1 cellular context compared by ENCODE assay signal in the genomic region with DNA sequence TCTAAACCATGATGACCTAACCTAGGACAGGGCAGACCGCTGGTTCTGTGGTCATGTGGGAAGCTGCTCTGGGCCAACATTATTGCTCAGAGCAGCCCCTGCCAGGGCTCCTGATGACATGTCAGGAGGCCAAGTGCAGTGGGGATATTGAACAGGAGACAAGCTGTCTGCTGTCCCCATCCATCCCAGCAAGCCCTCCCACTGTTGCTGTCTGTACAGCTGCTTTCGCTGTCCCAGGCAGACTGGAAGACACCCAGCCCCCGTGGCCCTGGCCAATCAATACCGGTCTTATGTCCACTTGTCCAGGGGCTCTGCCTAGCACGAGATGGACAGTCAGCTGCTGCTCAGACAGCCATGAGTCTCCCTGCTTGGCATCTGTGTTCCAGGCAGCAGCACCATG.
TF ChIP-seq lines count a peak whose summit lies in the region.

No MANE protein-coding gene starts in this region.

TF ChIP-seq in H1, 55 proteins besides CTCF, POLR2A, EP300 and RAD21 (continued from another document):
- TF ChIP-seq, protein P1, sequence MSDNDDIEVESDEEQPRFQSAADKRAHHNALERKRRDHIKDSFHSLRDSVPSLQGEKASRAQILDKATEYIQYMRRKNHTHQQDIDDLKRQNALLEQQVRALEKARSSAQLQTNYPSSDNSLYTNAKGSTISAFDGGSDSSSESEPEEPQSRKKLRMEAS (IDR thresholded peaks at IDR 0.05): no peak
- TF ChIP-seq ZNF274 (IDR thresholded peaks at IDR 0.05; ENCODE audit: borderline replicate concordance, extremely low read depth, low read length): no peak
- TF ChIP-seq, protein P2, sequence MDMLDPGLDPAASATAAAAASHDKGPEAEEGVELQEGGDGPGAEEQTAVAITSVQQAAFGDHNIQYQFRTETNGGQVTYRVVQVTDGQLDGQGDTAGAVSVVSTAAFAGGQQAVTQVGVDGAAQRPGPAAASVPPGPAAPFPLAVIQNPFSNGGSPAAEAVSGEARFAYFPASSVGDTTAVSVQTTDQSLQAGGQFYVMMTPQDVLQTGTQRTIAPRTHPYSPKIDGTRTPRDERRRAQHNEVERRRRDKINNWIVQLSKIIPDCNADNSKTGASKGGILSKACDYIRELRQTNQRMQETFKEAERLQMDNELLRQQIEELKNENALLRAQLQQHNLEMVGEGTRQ (IDR thresholded peaks at IDR 0.05; ENCODE audit: low read length): no peak
- no peak for TF ChIP-seq SUZ12 (IDR thresholded peaks at IDR 0.05; ENCODE audit: low read length)
- no peak for TF ChIP-seq GABPA (IDR thresholded peaks at IDR 0.05; ENCODE audit: borderline replicate concordance, insufficient read depth, low read length)
- no peak for TF ChIP-seq TEAD4 (IDR thresholded peaks at IDR 0.05; ENCODE audit: low read depth, low read length)
- TF ChIP-seq SIN3A (conservative IDR thresholded peaks at IDR 0.05 in 1 of 2, IDR thresholded peaks at IDR 0.05 in 1 of 2; ENCODE audit: low read depth in 1 of 2, low read length in 2 of 2): no peak
- TF ChIP-seq CBX8 (IDR thresholded peaks at IDR 0.05; ENCODE audit: borderline replicate concordance, low read depth, low read length): no peak
- TF ChIP-seq RBBP5 (IDR thresholded peaks at IDR 0.05; ENCODE audit: borderline replicate concordance, low read depth, low read length): no peak
- no peak for TF ChIP-seq EGR1 (IDR thresholded peaks at IDR 0.05; ENCODE audit: borderline replicate concordance, low read depth, low read length)
- TF ChIP-seq ASH2L (IDR thresholded peaks at IDR 0.05; ENCODE audit: low read length): no peak
- TF ChIP-seq CEBPB (IDR thresholded peaks at IDR 0.05; ENCODE audit: low read depth, low read length): no peak
- no peak for TF ChIP-seq TAF1 (IDR thresholded peaks at IDR 0.05; ENCODE audit: low read depth, low read length)
- no peak for TF ChIP-seq PHF8 (conservative IDR thresholded peaks at IDR 0.05; ENCODE audit: low read depth, low read length)
- TF ChIP-seq TAF7 (optimal IDR thresholded peaks at IDR 0.05; ENCODE audit: borderline replicate concordance, low read depth, low read length): no peak
- TF ChIP-seq HDAC6 (IDR thresholded peaks at IDR 0.05; ENCODE audit: low read depth, low read length): no peak
- TF ChIP-seq TCF12 (IDR thresholded peaks at IDR 0.05; ENCODE audit: low read depth, low read length): no peak
